Comparison of ENCODE assay signal across 1 cellular context in the genomic region with DNA sequence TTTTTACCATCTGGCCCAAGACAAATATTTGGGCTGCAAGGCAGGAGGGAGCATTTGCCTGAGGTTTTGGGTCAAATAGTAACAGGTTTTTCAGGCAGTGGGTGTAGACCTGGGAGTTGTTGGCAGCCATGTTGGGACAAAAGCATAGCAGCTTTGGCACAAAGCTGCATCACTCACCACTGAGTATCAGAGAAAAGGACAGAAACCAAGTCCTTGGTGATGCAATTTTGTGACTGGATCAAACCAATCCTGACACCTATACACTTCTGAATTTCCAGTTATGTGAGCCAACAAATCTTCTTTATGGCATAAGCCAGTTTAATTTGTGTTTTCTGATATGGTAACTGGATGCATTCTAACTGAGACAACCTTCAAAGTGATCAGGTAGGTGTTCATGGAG.
TF ChIP-seq lines count a peak whose summit lies in the region.

No MANE protein-coding gene starts in this region.

TF ChIP-seq in SK-N-SH treated with all-trans-retinoic acid at 6 μM for 48 hours, 23 proteins besides CTCF, POLR2A, EP300 and RAD21 (continued from another document):
- TF ChIP-seq ZFP3 (CRISPR knock-in tag; IDR thresholded peaks at IDR 0.05) (no peak), OSR1 (CRISPR knock-in tag; IDR thresholded peaks at IDR 0.05) (no peak), ZC3H10 (CRISPR knock-in tag; IDR thresholded peaks at IDR 0.05) (no peak), TOX (CRISPR knock-in tag; IDR thresholded peaks at IDR 0.05; ENCODE audit: borderline replicate concordance) (no peak), CSRNP3 (CRISPR knock-in tag; IDR thresholded peaks at IDR 0.05) (no peak), TCF4 (CRISPR knock-in tag; IDR thresholded peaks at IDR 0.05; ENCODE audit: borderline replicate concordance) (no peak), ISL1 (CRISPR knock-in tag; IDR thresholded peaks at IDR 0.05) (no peak), CSDC2 (CRISPR knock-in tag; IDR thresholded peaks at IDR 0.05) (no peak)
- TF ChIP-seq, protein P1, sequence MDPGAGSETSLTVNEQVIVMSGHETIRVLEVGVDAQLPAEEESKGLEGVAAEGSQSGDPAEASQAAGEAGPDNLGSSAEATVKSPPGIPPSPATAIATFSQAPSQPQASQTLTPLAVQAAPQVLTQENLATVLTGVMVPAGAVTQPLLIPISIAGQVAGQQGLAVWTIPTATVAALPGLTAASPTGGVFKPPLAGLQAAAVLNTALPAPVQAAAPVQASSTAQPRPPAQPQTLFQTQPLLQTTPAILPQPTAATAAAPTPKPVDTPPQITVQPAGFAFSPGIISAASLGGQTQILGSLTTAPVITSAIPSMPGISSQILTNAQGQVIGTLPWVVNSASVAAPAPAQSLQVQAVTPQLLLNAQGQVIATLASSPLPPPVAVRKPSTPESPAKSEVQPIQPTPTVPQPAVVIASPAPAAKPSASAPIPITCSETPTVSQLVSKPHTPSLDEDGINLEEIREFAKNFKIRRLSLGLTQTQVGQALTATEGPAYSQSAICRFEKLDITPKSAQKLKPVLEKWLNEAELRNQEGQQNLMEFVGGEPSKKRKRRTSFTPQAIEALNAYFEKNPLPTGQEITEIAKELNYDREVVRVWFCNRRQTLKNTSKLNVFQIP (CRISPR knock-in tag; IDR thresholded peaks at IDR 0.05; ENCODE audit: borderline replicate concordance, low read depth): no peak
- TF ChIP-seq, protein P2, sequence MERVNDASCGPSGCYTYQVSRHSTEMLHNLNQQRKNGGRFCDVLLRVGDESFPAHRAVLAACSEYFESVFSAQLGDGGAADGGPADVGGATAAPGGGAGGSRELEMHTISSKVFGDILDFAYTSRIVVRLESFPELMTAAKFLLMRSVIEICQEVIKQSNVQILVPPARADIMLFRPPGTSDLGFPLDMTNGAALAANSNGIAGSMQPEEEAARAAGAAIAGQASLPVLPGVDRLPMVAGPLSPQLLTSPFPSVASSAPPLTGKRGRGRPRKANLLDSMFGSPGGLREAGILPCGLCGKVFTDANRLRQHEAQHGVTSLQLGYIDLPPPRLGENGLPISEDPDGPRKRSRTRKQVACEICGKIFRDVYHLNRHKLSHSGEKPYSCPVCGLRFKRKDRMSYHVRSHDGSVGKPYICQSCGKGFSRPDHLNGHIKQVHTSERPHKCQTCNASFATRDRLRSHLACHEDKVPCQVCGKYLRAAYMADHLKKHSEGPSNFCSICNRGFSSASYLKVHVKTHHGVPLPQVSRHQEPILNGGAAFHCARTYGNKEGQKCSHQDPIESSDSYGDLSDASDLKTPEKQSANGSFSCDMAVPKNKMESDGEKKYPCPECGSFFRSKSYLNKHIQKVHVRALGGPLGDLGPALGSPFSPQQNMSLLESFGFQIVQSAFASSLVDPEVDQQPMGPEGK (CRISPR knock-in tag; IDR thresholded peaks at IDR 0.05; ENCODE audit: borderline replicate concordance): no peak
